In the genomic region with DNA sequence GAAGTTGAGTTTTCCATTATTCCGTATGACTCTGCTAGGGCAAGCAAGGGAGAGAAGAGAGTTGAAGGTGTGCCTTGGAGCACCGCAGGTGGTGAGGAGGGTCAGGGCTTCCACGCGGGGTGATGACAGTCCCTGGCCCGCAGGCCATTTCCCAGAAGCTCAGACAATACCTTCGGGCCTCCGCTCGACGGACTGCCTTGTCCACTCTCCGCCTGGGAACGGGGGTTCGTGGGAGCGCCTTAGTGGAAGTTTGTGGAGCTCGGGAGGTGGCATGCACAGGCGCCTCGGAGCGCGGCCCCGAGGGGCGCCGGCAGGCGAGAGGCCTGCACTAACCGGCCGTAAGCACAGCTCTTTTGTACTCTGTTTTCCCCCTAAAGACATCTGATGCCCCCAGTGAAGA, we compare ENCODE assay signal across 1 cellular context.
TF ChIP-seq lines count a peak whose summit lies in the region.

No MANE protein-coding gene starts in this region.

TF ChIP-seq in GM23338, 12 proteins besides CTCF, POLR2A, EP300 and RAD21:
- TF ChIP-seq, protein P1, sequence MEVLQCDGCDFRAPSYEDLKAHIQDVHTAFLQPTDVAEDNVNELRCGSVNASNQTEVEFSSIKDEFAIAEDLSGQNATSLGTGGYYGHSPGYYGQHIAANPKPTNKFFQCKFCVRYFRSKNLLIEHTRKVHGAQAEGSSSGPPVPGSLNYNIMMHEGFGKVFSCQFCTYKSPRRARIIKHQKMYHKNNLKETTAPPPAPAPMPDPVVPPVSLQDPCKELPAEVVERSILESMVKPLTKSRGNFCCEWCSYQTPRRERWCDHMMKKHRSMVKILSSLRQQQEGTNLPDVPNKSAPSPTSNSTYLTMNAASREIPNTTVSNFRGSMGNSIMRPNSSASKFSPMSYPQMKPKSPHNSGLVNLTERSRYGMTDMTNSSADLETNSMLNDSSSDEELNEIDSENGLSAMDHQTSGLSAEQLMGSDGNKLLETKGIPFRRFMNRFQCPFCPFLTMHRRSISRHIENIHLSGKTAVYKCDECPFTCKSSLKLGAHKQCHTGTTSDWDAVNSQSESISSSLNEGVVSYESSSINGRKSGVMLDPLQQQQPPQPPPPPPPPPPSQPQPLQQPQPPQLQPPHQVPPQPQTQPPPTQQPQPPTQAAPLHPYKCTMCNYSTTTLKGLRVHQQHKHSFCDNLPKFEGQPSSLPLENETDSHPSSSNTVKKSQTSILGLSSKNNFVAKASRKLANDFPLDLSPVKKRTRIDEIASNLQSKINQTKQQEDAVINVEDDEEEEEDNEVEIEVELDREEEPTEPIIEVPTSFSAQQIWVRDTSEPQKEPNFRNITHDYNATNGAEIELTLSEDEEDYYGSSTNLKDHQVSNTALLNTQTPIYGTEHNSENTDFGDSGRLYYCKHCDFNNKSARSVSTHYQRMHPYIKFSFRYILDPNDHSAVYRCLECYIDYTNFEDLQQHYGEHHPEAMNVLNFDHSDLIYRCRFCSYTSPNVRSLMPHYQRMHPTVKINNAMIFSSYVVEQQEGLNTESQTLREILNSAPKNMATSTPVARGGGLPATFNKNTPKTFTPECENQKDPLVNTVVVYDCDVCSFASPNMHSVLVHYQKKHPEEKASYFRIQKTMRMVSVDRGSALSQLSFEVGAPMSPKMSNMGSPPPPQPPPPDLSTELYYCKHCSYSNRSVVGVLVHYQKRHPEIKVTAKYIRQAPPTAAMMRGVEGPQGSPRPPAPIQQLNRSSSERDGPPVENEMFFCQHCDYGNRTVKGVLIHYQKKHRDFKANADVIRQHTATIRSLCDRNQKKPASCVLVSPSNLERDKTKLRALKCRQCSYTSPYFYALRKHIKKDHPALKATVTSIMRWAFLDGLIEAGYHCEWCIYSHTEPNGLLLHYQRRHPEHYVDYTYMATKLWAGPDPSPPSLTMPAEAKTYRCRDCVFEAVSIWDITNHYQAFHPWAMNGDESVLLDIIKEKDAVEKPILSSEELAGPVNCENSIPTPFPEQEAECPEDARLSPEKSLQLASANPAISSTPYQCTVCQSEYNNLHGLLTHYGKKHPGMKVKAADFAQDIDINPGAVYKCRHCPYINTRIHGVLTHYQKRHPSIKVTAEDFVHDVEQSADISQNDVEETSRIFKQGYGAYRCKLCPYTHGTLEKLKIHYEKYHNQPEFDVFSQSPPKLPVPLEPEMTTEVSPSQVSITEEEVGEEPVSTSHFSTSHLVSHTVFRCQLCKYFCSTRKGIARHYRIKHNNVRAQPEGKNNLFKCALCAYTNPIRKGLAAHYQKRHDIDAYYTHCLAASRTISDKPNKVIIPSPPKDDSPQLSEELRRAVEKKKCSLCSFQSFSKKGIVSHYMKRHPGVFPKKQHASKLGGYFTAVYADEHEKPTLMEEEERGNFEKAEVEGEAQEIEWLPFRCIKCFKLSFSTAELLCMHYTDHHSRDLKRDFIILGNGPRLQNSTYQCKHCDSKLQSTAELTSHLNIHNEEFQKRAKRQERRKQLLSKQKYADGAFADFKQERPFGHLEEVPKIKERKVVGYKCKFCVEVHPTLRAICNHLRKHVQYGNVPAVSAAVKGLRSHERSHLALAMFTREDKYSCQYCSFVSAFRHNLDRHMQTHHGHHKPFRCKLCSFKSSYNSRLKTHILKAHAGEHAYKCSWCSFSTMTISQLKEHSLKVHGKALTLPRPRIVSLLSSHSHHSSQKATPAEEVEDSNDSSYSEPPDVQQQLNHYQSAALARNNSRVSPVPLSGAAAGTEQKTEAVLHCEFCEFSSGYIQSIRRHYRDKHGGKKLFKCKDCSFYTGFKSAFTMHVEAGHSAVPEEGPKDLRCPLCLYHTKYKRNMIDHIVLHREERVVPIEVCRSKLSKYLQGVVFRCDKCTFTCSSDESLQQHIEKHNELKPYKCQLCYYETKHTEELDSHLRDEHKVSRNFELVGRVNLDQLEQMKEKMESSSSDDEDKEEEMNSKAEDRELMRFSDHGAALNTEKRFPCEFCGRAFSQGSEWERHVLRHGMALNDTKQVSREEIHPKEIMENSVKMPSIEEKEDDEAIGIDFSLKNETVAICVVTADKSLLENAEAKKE (CRISPR knock-in tag; IDR thresholded peaks at IDR 0.05) = no peak
- TF ChIP-seq JUNB (IDR thresholded peaks at IDR 0.05; ENCODE audit: unreplicated experiment) = no peak
- no peak for TF ChIP-seq EZH2 (IDR thresholded peaks at IDR 0.05; ENCODE audit: low read depth, unreplicated experiment)
- TF ChIP-seq POLR2AphosphoS5 (IDR thresholded peaks at IDR 0.05; ENCODE audit: low read depth) = no peak
- TF ChIP-seq, protein P2, sequence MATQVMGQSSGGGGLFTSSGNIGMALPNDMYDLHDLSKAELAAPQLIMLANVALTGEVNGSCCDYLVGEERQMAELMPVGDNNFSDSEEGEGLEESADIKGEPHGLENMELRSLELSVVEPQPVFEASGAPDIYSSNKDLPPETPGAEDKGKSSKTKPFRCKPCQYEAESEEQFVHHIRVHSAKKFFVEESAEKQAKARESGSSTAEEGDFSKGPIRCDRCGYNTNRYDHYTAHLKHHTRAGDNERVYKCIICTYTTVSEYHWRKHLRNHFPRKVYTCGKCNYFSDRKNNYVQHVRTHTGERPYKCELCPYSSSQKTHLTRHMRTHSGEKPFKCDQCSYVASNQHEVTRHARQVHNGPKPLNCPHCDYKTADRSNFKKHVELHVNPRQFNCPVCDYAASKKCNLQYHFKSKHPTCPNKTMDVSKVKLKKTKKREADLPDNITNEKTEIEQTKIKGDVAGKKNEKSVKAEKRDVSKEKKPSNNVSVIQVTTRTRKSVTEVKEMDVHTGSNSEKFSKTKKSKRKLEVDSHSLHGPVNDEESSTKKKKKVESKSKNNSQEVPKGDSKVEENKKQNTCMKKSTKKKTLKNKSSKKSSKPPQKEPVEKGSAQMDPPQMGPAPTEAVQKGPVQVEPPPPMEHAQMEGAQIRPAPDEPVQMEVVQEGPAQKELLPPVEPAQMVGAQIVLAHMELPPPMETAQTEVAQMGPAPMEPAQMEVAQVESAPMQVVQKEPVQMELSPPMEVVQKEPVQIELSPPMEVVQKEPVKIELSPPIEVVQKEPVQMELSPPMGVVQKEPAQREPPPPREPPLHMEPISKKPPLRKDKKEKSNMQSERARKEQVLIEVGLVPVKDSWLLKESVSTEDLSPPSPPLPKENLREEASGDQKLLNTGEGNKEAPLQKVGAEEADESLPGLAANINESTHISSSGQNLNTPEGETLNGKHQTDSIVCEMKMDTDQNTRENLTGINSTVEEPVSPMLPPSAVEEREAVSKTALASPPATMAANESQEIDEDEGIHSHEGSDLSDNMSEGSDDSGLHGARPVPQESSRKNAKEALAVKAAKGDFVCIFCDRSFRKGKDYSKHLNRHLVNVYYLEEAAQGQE (IDR thresholded peaks at IDR 0.05; ENCODE audit: unreplicated experiment) = no peak
- no peak for TF ChIP-seq EZH2phosphoT487 (IDR thresholded peaks at IDR 0.05; ENCODE audit: unreplicated experiment)
- TF ChIP-seq ZNF114 (CRISPR knock-in tag; IDR thresholded peaks at IDR 0.05) = no peak
- no peak for TF ChIP-seq ZNF331 (CRISPR knock-in tag; IDR thresholded peaks at IDR 0.05; ENCODE audit: low read depth)
- no peak for TF ChIP-seq CREB1 (CRISPR knock-in tag; IDR thresholded peaks at IDR 0.05; ENCODE audit: low read depth)
- TF ChIP-seq, protein P3, sequence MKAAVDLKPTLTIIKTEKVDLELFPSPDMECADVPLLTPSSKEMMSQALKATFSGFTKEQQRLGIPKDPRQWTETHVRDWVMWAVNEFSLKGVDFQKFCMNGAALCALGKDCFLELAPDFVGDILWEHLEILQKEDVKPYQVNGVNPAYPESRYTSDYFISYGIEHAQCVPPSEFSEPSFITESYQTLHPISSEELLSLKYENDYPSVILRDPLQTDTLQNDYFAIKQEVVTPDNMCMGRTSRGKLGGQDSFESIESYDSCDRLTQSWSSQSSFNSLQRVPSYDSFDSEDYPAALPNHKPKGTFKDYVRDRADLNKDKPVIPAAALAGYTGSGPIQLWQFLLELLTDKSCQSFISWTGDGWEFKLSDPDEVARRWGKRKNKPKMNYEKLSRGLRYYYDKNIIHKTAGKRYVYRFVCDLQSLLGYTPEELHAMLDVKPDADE (IDR thresholded peaks at IDR 0.05) = no peak
- TF ChIP-seq STAT1 (IDR thresholded peaks at IDR 0.05; ENCODE audit: unreplicated experiment) = no peak
- TF ChIP-seq NANOG (IDR thresholded peaks at IDR 0.05; ENCODE audit: borderline replicate concordance) = no peak
TF ChIP-seq in GM23338: peak in this region for 0.
